ENCODE assay signal across 8 cellular contexts in genomic region chr2:46230115-46230571, GRCh38.
A peak's percentile ranks its signal among the peaks of the same experiment; 100 is the strongest.
DNase-seq lines count a peak whose midpoint lies in the region; ATAC-seq and TF ChIP-seq lines count a peak whose summit lies in the region.

No MANE protein-coding gene starts in this region.

- no peaks in the 10 kb centered on the region for H3K27me3 ChIP-seq in hepatocyte

- no peaks in the 10 kb centered on the region for H3K79me2 ChIP-seq in hepatocyte

- H3K4me1 Mint-ChIP-seq in activated naive CD4-positive, alpha-beta T cell treated with anti-CD3 and anti-CD28 coated beads for 36 hours (ENCODE audit: low read depth) = peaks cover 27% of the 10 kb centered on the region

- intact Hi-C loops in activated naive CD4-positive, alpha-beta T cell treated with anti-CD3 and anti-CD28 coated beads for 36 hours (cut with micrococcal nuclease) = no loop called here

- H3K4me2 ChIP-seq in hepatocyte = no peak overlapping the region

- peak; percentile 68 for ATAC-seq in HG02943 (IDR thresholded peaks at IDR 0.05; ENCODE audit: low read depth, unreplicated experiment)
- peak; percentile 40; the same call in 1 of the 3 replicates for ATAC-seq in SK-N-SH treated with all-trans-retinoic acid at 6 μM for 48 hours

- no peaks in the 10 kb centered on the region for H3K36me3 ChIP-seq in hepatocyte (replicated peaks; ENCODE audit: insufficient read depth, low read depth)

- peak overlapping the region; percentile 57 for H3K27ac Mint-ChIP-seq in activated naive CD4-positive, alpha-beta T cell treated with anti-CD3 and anti-CD28 coated beads for 36 hours

- no peaks in the 10 kb centered on the region for H3K27me3 Mint-ChIP-seq in activated naive CD4-positive, alpha-beta T cell treated with anti-CD3 and anti-CD28 coated beads for 36 hours (ENCODE audit: low read depth)

- CTCF ChIA-PET in activated naive CD4-positive, alpha-beta T cell treated with anti-CD3 and anti-CD28 coated beads for 36 hours (lab: Charles Lee) = interaction anchor here (1.0 to 1.2 kb wide), 3 partner anchors 10 to 167 kb away, joined by 3 to 4 read pairs (median 3); no protein-coding TSS in a partner anchor

- no peaks in the 10 kb centered on the region for H3K36me3 Mint-ChIP-seq in activated naive CD4-positive, alpha-beta T cell treated with anti-CD3 and anti-CD28 coated beads for 36 hours (ENCODE audit: low read depth)

- H4K20me1 ChIP-seq in hepatocyte (ENCODE audit: insufficient read depth, poor library complexity, severe bottlenecking) = no peaks in the 10 kb centered on the region

- no peaks in the 10 kb centered on the region for H3K9me3 Mint-ChIP-seq in activated naive CD4-positive, alpha-beta T cell treated with anti-CD3 and anti-CD28 coated beads for 36 hours

- peak; percentile 29 for DNase-seq in activated naive CD4-positive, alpha-beta T cell treated with anti-CD3 and anti-CD28 coated beads for 36 hours
- DNase-seq in activated naive CD4-positive, alpha-beta T cell (lab: John Stamatoyannopoulos, UW) = no peak
- peak; percentile 21 for DNase-seq in hepatocyte (ENCODE audit: low spot score)
- no peak for DNase-seq in A172 (ENCODE audit: low spot score)
- DNase-seq in germinal center (ENCODE audit: low spot score) = no peak
- no peak for DNase-seq in SK-N-DZ (ENCODE audit: low spot score)

- no peak overlapping the region for H3K4me3 ChIP-seq in hepatocyte

- peak overlapping the region; percentile 76 for H3K27ac ChIP-seq in hepatocyte

- H3K4me3 Mint-ChIP-seq in activated naive CD4-positive, alpha-beta T cell treated with anti-CD3 and anti-CD28 coated beads for 36 hours = no peak overlapping the region

- 90% methylated on average over 6 of the region's 6 CpGs for WGBS in hepatocyte (ENCODE audit: low lambda C conversion rate, missing lambda C conversion rate)

- no peaks in the 10 kb centered on the region for H3K9me2 ChIP-seq in hepatocyte (replicated peaks; ENCODE audit: insufficient read depth)

- TF ChIP-seq CTCF in hepatocyte (IDR thresholded peaks at IDR 0.05; ENCODE audit: poor library complexity) = no peak

- H3K4me1 ChIP-seq in hepatocyte (ENCODE audit: insufficient read depth) = peaks cover 12% of the 10 kb centered on the region

- H3K9me3 ChIP-seq in hepatocyte (ENCODE audit: low read depth) = no peaks in the 10 kb centered on the region

- peak overlapping the region; percentile 35 for H2AFZ ChIP-seq in hepatocyte

TF ChIP-seq in SK-N-SH treated with all-trans-retinoic acid at 6 μM for 48 hours, 23 proteins besides CTCF, POLR2A, EP300 and RAD21:
- no peak for TF ChIP-seq ESRRG (CRISPR knock-in tag; IDR thresholded peaks at IDR 0.05)

Comparison
In these comparisons a context has a peak if more than half of its experiments do, and no peak if none do; other contexts are left out.
1. DNase-seq: peak in activated naive CD4-positive, alpha-beta T cell treated with anti-CD3 and anti-CD28 coated beads for 36 hours (single experiment) and hepatocyte (single experiment); none in activated naive CD4-positive, alpha-beta T cell (0 of 4), A172 (single experiment), germinal center (single experiment) and SK-N-DZ (single experiment).